Comparison of ENCODE assay signal across 9 cellular contexts in the genomic region with DNA sequence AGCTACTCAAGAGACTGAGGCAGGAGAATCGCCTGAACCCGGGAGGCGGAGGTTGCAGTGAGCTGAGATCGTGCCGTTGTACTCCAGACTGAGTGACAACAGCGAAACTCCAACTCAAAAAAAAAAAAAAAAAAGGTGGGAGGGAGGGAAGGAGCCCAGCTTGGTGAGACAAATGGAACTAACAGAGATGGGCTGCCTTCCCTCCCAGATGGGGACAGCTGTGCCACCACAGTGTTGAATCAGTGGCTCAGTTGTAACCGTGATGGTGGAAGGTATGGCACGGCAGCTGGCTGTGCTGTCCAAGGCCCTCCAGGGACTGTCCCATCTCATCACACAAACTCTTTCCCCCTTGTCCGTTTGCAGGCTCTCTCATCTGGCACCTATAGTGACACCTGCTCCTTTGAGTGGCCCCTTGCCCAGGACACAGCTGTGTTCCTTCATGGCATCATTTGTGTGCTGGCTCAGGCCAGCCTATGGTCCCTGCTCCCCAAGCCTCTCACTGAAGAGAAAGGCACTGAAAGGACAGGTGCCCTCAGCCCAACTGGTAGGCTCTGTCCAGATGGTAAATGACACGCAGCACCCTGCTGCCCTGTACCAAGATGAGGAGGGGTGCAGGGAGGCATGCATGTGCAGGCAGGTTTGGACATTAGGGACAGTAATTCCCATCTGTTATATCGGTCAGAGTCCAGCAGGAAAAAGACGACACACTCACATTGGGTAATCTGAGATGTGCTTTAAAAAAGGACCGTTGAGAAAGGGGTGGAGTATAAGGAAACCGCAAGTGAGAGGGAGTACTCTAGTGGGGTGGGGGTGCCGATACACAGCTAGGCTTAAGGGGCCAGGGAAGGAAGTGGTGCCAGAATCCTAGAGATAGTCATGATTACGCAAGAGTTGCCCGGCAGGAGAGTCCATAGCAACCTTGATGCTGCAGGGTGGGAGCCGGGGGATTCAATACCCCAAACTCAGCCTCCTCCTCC. TPM values are rescaled to one million over a fixed set of nuclear protein-coding genes. Genes with fewer than 3 reads are reported as not detected.
DNase-seq lines count a peak whose midpoint lies in the region; ATAC-seq and TF ChIP-seq lines count a peak whose summit lies in the region.
"Had no signal": no experiment of that assay in that cellular context is flagged by ENCODE, and none has a peak within 500 bp of the region (broad histone marks: within the 10 kb centered on the region; RNA-seq: fewer than 3 reads in every experiment).

No MANE protein-coding gene starts in this region.

- intact Hi-C loops in left colon (cut with DNase I, micrococcal nuclease), result no loop called here

- H3K9me3 Mint-ChIP-seq in activated CD8-positive, alpha-beta T cell treated with anti-CD3 and anti-CD28 coated beads, Interleukin-2, amount 10 ng/mL, durations not matched to agents 7 days and 5 days (ENCODE audit: insufficient read depth), result no peaks in the 10 kb centered on the region

- POLR2A ChIA-PET in activated CD8-positive, alpha-beta T cell treated with anti-CD3 and anti-CD28 coated beads, Interleukin-2, amount 10 ng/mL, durations not matched to agents 7 days and 5 days (lab: Charles Lee), result interaction anchor here (1.6 kb wide), 1 partner anchor 7 kb away, joined by 5 read pairs; the partner anchor contains the start of gene STING1

- DNase-seq in AG10803 (ENCODE audit: low read depth), result peak; percentile 76
- DNase-seq in HUDEP-2 (lab: John Stamatoyannopoulos, UW; ENCODE audit: unreplicated experiment in 76 of 76), result peak in 68 of 76 experiments; percentile 6 to 86 (median 52)
- DNase-seq in activated CD8-positive, alpha-beta T cell treated with anti-CD3 and anti-CD28 coated beads, Interleukin-2, amount 10 ng/mL, durations not matched to agents 7 days and 5 days, result no peak
- DNase-seq in left colon, result peak in 1 of 2 donors; percentile 75
- no peak for DNase-seq in COLO829 (ENCODE audit: low spot score)
- no peak for DNase-seq in NCI-H345 (lab: John Stamatoyannopoulos, UW)
- DNase-seq: NCI-H1930 had no signal

- no peak overlapping the region for H3K4me3 ChIP-seq in AG10803 (ENCODE audit: low read length)

- H3K27ac Mint-ChIP-seq in activated CD8-positive, alpha-beta T cell treated with anti-CD3 and anti-CD28 coated beads, Interleukin-2, amount 10 ng/mL, durations not matched to agents 7 days and 5 days, result peak overlapping the region; percentile 84

- CTCF ChIA-PET in activated CD8-positive, alpha-beta T cell treated with anti-CD3 and anti-CD28 coated beads, Interleukin-2, amount 10 ng/mL, durations not matched to agents 7 days and 5 days (lab: Charles Lee), result interaction anchor here (3.6 kb wide), 1 partner anchor 52 kb away, joined by 13 read pairs; no protein-coding TSS in a partner anchor

- H3K4me1 Mint-ChIP-seq in activated CD8-positive, alpha-beta T cell treated with anti-CD3 and anti-CD28 coated beads, Interleukin-2, amount 10 ng/mL, durations not matched to agents 7 days and 5 days (ENCODE audit: low read depth), result peaks cover 66% of the 10 kb centered on the region

- peak; percentile 18 for ATAC-seq in activated CD8-positive, alpha-beta T cell treated with anti-CD3 and anti-CD28 coated beads, Interleukin-2, amount 10 ng/mL, durations not matched to agents 7 days and 5 days
- peak; percentile 70 for ATAC-seq in left colon
- no peak for ATAC-seq in HG02759 (IDR thresholded peaks at IDR 0.05; ENCODE audit: unreplicated experiment)
- ATAC-seq in HG02798 (IDR thresholded peaks at IDR 0.05; ENCODE audit: poor library complexity, unreplicated experiment), result no peak

- H3K4me3 Mint-ChIP-seq in activated CD8-positive, alpha-beta T cell treated with anti-CD3 and anti-CD28 coated beads, Interleukin-2, amount 10 ng/mL, durations not matched to agents 7 days and 5 days, result peak overlapping the region; percentile 25

- no peaks in the 10 kb centered on the region for H3K27me3 Mint-ChIP-seq in activated CD8-positive, alpha-beta T cell treated with anti-CD3 and anti-CD28 coated beads, Interleukin-2, amount 10 ng/mL, durations not matched to agents 7 days and 5 days (ENCODE audit: low read depth)

- H3K36me3 Mint-ChIP-seq in activated CD8-positive, alpha-beta T cell treated with anti-CD3 and anti-CD28 coated beads, Interleukin-2, amount 10 ng/mL, durations not matched to agents 7 days and 5 days (ENCODE audit: low read depth), result peaks cover 44% of the 10 kb centered on the region

- no peak for TF ChIP-seq CTCF in AG10803 (conservative IDR thresholded peaks at IDR 0.05; ENCODE audit: low read length)

RNA-seq across cellular contexts. Expression of gene SMIM33, which starts 4.3 kb away (rescaled TPM):
- total RNA-seq in activated CD8-positive, alpha-beta T cell treated with anti-CD3 and anti-CD28 coated beads, Interleukin-2, amount 10 ng/mL, durations not matched to agents 7 days and 5 days, result under 1 TPM; 0.32 to 0.65 TPM
- total RNA-seq in left colon, result 1 to 10 TPM; 2.8 to 3.7 TPM

RNA-seq across cellular contexts. Expression of gene STING1, which starts 7.5 kb away (rescaled TPM):
- 10 to 100 TPM; 64.9 to 67.4 TPM for total RNA-seq in activated CD8-positive, alpha-beta T cell treated with anti-CD3 and anti-CD28 coated beads, Interleukin-2, amount 10 ng/mL, durations not matched to agents 7 days and 5 days
- 10 to 100 TPM; 25.0 to 55.6 TPM for total RNA-seq in left colon

RNA-seq across cellular contexts. Expression of gene ECSCR, which starts 12.6 kb away (rescaled TPM):
- total RNA-seq in activated CD8-positive, alpha-beta T cell treated with anti-CD3 and anti-CD28 coated beads, Interleukin-2, amount 10 ng/mL, durations not matched to agents 7 days and 5 days, result not detected
- 1 to 10 TPM; 3.9 to 4.5 TPM for total RNA-seq in left colon

RNA-seq across cellular contexts. Expression of gene DNAJC18, which starts 35.8 kb away (rescaled TPM):
- 1 to 10 TPM; 3.7 to 5.4 TPM for total RNA-seq in activated CD8-positive, alpha-beta T cell treated with anti-CD3 and anti-CD28 coated beads, Interleukin-2, amount 10 ng/mL, durations not matched to agents 7 days and 5 days
- total RNA-seq in left colon, result 1 to 10 TPM; 2.4 to 4.6 TPM

Comparison
In these comparisons a context has a peak if more than half of its experiments do, and no peak if none do; other contexts are left out.
1. DNase-seq: peak in AG10803 (single experiment) and HUDEP-2 (68 of 76); none in activated CD8-positive, alpha-beta T cell treated with anti-CD3 and anti-CD28 coated beads, Interleukin-2, amount 10 ng/mL, durations not matched to agents 7 days and 5 days (single experiment), COLO829 (single experiment) and NCI-H345 (single experiment).
2. ATAC-seq: peak in activated CD8-positive, alpha-beta T cell treated with anti-CD3 and anti-CD28 coated beads, Interleukin-2, amount 10 ng/mL, durations not matched to agents 7 days and 5 days (single experiment) and left colon (single experiment); none in HG02759 (single experiment) and HG02798 (single experiment).
3. RNA of gene ECSCR, which starts 12.6 kb away (total RNA-seq): 3.9 to 4.5 TPM in left colon; not detected in activated CD8-positive, alpha-beta T cell treated with anti-CD3 and anti-CD28 coated beads, Interleukin-2, amount 10 ng/mL, durations not matched to agents 7 days and 5 days; every median in the first group is over 4 times any median in the second.